Comparison of ENCODE assay signal across 1 cellular context in genomic region chr7:36084485-36085091, GRCh38.
TF ChIP-seq lines count a peak whose summit lies in the region.

No MANE protein-coding gene starts in this region.

TF ChIP-seq in HepG2, 621 proteins besides CTCF, POLR2A, EP300 and RAD21 (continued from another document and continues in another):
- TF ChIP-seq ZNF142 (CRISPR knock-in tag; IDR thresholded peaks at IDR 0.05) (no peak), ZNF280B (CRISPR knock-in tag; IDR thresholded peaks at IDR 0.05; ENCODE audit: borderline replicate concordance) (no peak), ARHGAP35 (CRISPR knock-in tag; IDR thresholded peaks at IDR 0.05; ENCODE audit: borderline replicate concordance) (no peak; the same call in 1 of the 2 replicates), ZFP36L2 (CRISPR knock-in tag; IDR thresholded peaks at IDR 0.05) (no peak), RFXAP (CRISPR knock-in tag; IDR thresholded peaks at IDR 0.05; ENCODE audit: borderline replicate concordance) (no peak), ZNF432 (CRISPR knock-in tag; IDR thresholded peaks at IDR 0.05; ENCODE audit: borderline replicate concordance) (no peak), DRAP1 (CRISPR knock-in tag; IDR thresholded peaks at IDR 0.05) (no peak), ZNF879 (CRISPR knock-in tag; IDR thresholded peaks at IDR 0.05) (no peak), ZBTB49 (CRISPR knock-in tag; IDR thresholded peaks at IDR 0.05; ENCODE audit: borderline replicate concordance) (no peak), JUN (CRISPR knock-in tag; IDR thresholded peaks at IDR 0.05) (peak; percentile 32; the same call in 1 of the 2 replicates), ARNTL (CRISPR knock-in tag; IDR thresholded peaks at IDR 0.05) (0 out of 2 replicates have a peak, but pooled peaks have one; percentile 50), AKAP8 (CRISPR knock-in tag; IDR thresholded peaks at IDR 0.05) (no peak), KLF15 (CRISPR knock-in tag; IDR thresholded peaks at IDR 0.05; ENCODE audit: borderline replicate concordance) (no peak), PRMT3 (CRISPR knock-in tag; IDR thresholded peaks at IDR 0.05; ENCODE audit: borderline replicate concordance, low read depth) (no peak), HOXA5 (CRISPR knock-in tag; IDR thresholded peaks at IDR 0.05) (no peak), ZIK1 (CRISPR knock-in tag; IDR thresholded peaks at IDR 0.05; ENCODE audit: borderline replicate concordance, low read depth) (no peak), ZNF704 (CRISPR knock-in tag; IDR thresholded peaks at IDR 0.05; ENCODE audit: borderline replicate concordance) (no peak), PBX3 (CRISPR knock-in tag; IDR thresholded peaks at IDR 0.05; ENCODE audit: borderline replicate concordance) (no peak), HDAC1 (CRISPR knock-in tag; IDR thresholded peaks at IDR 0.05) (peak; percentile 59; the same call in 1 of the 2 replicates), PRDM15 (CRISPR knock-in tag; IDR thresholded peaks at IDR 0.05) (no peak), ATAD3A (CRISPR knock-in tag; IDR thresholded peaks at IDR 0.05) (no peak), ERF (CRISPR knock-in tag; IDR thresholded peaks at IDR 0.05) (peak; percentile 62; the same call in 1 of the 2 replicates), DMTF1 (CRISPR knock-in tag; IDR thresholded peaks at IDR 0.05) (no peak), LRRFIP1 (CRISPR knock-in tag; conservative IDR thresholded peaks at IDR 0.05) (no peak), FOXJ3 (CRISPR knock-in tag; IDR thresholded peaks at IDR 0.05; ENCODE audit: borderline replicate concordance) (no peak)
